ENCODE assay signal across 1 cellular context in the genomic region with DNA sequence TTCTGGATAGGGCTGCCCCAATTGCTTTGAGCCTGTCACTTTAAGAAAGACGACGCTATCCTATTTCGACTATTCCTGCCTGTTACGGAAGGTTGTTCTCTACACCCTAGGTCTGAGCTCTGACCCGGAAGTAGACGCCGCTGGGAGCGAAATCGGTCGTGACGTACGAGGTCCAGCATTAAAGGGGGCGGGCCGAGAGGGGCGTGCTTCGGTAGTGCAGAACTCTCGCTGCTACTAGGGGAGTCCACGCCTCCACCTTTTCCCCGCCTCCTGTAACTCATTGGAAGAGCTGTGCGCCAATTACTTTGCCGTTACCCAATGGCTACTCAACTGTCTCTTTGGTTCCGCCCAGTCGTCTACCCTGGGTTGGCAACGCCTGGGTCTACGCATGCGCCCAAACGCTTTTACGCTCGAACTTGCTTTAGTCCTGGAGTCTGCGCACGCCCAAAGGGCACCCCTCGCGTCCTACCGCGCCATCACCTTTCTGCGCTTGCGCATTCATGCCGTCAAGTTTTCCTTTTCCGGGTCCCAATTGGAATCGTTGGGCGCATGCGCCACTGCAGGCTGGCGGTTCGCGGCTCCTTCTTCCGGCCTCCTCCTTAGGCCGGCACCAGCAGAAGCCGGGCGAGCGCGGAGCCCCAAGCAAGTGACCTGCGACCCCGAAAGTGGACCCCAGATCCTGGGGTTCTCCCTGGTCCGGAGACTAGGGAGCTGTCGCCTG.
A peak's percentile ranks its signal among the peaks of the same experiment; 100 is the strongest.
TF ChIP-seq lines count a peak whose summit lies in the region.

Gene PCNX3 (plus strand): TSS at position 548 of the 721 bp plus-strand sequence. CDS start 536 bp downstream, outside the sequence.

TF ChIP-seq in K562, 482 proteins besides CTCF, POLR2A, EP300 and RAD21 (continued from another document and continues in another):
- TF ChIP-seq, protein P1, sequence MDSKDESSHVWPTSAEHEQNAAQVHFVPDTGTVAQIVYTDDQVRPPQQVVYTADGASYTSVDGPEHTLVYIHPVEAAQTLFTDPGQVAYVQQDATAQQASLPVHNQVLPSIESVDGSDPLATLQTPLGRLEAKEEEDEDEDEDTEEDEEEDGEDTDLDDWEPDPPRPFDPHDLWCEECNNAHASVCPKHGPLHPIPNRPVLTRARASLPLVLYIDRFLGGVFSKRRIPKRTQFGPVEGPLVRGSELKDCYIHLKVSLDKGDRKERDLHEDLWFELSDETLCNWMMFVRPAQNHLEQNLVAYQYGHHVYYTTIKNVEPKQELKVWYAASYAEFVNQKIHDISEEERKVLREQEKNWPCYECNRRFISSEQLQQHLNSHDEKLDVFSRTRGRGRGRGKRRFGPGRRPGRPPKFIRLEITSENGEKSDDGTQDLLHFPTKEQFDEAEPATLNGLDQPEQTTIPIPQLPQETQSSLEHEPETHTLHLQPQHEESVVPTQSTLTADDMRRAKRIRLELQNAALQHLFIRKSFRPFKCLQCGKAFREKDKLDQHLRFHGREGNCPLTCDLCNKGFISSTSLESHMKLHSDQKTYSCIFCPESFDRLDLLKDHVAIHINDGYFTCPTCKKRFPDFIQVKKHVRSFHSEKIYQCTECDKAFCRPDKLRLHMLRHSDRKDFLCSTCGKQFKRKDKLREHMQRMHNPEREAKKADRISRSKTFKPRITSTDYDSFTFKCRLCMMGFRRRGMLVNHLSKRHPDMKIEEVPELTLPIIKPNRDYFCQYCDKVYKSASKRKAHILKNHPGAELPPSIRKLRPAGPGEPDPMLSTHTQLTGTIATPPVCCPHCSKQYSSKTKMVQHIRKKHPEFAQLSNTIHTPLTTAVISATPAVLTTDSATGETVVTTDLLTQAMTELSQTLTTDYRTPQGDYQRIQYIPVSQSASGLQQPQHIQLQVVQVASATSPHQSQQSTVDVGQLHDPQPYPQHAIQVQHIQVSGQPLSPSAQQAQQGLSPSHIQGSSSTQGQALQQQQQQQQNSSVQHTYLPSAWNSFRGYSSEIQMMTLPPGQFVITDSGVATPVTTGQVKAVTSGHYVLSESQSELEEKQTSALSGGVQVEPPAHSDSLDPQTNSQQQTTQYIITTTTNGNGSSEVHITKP (IDR thresholded peaks at IDR 0.05; ENCODE audit: partially characterized antibody), result peak; percentile 71
- TF ChIP-seq ZNF134 (CRISPR knock-in tag; conservative IDR thresholded peaks at IDR 0.05) (no peak), DACH1 (IDR thresholded peaks at IDR 0.05; ENCODE audit: partially characterized antibody) (no peak), E2F5 (CRISPR knock-in tag; IDR thresholded peaks at IDR 0.05) (no peak), MCM5 (IDR thresholded peaks at IDR 0.05; ENCODE audit: low read depth) (no peak), ILK (tag; IDR thresholded peaks at IDR 0.05; ENCODE audit: borderline replicate concordance, low read depth) (no peak), CCAR2 (IDR thresholded peaks at IDR 0.05; ENCODE audit: low read depth, low read length) (no peak), SRSF1 (IDR thresholded peaks at IDR 0.05; ENCODE audit: low read depth, low read length) (no peak), NRF1 (conservative IDR thresholded peaks at IDR 0.05 in 1 of 2, IDR thresholded peaks at IDR 0.05 in 1 of 2) (peak; percentile 100), CREB3L1 (IDR thresholded peaks at IDR 0.05; ENCODE audit: borderline replicate concordance, low read depth) (peak; percentile 78; the same call in 1 of the 2 replicates), ZBTB1 (CRISPR knock-in tag; IDR thresholded peaks at IDR 0.05; ENCODE audit: borderline replicate concordance, low read depth) (no peak), ELF2 (CRISPR knock-in tag; IDR thresholded peaks at IDR 0.05) (peak; percentile 30; the same call in 1 of the 2 replicates), HMG20B (CRISPR knock-in tag; IDR thresholded peaks at IDR 0.05) (no peak), PHF21A (IDR thresholded peaks at IDR 0.05; ENCODE audit: borderline replicate concordance, low read depth) (no peak), RBM34 (IDR thresholded peaks at IDR 0.05; ENCODE audit: borderline replicate concordance, insufficient read depth, low read length) (no peak), YBX1 (IDR thresholded peaks at IDR 0.05) (no peak), MEF2A (IDR thresholded peaks at IDR 0.05; ENCODE audit: control insufficient read depth, low read depth, low read length) (0 out of 2 replicates have a peak, but pooled peaks have one; percentile 17), ZNF79 (CRISPR knock-in tag; IDR thresholded peaks at IDR 0.05; ENCODE audit: low read depth) (no peak), OTX1 (CRISPR knock-in tag; IDR thresholded peaks at IDR 0.05) (0 out of 2 replicates have a peak, but pooled peaks have one; percentile 32), HIVEP1 (CRISPR knock-in tag; IDR thresholded peaks at IDR 0.05) (0 out of 2 replicates have a peak, but pooled peaks have one; percentile 20), RBFOX2 (IDR thresholded peaks at IDR 0.05; ENCODE audit: low read depth, low read length) (peak; percentile 83)
- TF ChIP-seq, protein P2, sequence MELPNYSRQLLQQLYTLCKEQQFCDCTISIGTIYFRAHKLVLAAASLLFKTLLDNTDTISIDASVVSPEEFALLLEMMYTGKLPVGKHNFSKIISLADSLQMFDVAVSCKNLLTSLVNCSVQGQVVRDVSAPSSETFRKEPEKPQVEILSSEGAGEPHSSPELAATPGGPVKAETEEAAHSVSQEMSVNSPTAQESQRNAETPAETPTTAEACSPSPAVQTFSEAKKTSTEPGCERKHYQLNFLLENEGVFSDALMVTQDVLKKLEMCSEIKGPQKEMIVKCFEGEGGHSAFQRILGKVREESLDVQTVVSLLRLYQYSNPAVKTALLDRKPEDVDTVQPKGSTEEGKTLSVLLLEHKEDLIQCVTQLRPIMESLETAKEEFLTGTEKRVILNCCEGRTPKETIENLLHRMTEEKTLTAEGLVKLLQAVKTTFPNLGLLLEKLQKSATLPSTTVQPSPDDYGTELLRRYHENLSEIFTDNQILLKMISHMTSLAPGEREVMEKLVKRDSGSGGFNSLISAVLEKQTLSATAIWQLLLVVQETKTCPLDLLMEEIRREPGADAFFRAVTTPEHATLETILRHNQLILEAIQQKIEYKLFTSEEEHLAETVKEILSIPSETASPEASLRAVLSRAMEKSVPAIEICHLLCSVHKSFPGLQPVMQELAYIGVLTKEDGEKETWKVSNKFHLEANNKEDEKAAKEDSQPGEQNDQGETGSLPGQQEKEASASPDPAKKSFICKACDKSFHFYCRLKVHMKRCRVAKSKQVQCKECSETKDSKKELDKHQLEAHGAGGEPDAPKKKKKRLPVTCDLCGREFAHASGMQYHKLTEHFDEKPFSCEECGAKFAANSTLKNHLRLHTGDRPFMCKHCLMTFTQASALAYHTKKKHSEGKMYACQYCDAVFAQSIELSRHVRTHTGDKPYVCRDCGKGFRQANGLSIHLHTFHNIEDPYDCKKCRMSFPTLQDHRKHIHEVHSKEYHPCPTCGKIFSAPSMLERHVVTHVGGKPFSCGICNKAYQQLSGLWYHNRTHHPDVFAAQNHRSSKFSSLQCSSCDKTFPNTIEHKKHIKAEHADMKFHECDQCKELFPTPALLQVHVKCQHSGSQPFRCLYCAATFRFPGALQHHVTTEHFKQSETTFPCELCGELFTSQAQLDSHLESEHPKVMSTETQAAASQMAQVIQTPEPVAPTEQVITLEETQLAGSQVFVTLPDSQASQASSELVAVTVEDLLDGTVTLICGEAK (IDR thresholded peaks at IDR 0.05), result peak; percentile 96
- TF ChIP-seq, protein P2 (CRISPR knock-in tag; IDR thresholded peaks at IDR 0.05), result no peak
- TF ChIP-seq, protein P3, sequence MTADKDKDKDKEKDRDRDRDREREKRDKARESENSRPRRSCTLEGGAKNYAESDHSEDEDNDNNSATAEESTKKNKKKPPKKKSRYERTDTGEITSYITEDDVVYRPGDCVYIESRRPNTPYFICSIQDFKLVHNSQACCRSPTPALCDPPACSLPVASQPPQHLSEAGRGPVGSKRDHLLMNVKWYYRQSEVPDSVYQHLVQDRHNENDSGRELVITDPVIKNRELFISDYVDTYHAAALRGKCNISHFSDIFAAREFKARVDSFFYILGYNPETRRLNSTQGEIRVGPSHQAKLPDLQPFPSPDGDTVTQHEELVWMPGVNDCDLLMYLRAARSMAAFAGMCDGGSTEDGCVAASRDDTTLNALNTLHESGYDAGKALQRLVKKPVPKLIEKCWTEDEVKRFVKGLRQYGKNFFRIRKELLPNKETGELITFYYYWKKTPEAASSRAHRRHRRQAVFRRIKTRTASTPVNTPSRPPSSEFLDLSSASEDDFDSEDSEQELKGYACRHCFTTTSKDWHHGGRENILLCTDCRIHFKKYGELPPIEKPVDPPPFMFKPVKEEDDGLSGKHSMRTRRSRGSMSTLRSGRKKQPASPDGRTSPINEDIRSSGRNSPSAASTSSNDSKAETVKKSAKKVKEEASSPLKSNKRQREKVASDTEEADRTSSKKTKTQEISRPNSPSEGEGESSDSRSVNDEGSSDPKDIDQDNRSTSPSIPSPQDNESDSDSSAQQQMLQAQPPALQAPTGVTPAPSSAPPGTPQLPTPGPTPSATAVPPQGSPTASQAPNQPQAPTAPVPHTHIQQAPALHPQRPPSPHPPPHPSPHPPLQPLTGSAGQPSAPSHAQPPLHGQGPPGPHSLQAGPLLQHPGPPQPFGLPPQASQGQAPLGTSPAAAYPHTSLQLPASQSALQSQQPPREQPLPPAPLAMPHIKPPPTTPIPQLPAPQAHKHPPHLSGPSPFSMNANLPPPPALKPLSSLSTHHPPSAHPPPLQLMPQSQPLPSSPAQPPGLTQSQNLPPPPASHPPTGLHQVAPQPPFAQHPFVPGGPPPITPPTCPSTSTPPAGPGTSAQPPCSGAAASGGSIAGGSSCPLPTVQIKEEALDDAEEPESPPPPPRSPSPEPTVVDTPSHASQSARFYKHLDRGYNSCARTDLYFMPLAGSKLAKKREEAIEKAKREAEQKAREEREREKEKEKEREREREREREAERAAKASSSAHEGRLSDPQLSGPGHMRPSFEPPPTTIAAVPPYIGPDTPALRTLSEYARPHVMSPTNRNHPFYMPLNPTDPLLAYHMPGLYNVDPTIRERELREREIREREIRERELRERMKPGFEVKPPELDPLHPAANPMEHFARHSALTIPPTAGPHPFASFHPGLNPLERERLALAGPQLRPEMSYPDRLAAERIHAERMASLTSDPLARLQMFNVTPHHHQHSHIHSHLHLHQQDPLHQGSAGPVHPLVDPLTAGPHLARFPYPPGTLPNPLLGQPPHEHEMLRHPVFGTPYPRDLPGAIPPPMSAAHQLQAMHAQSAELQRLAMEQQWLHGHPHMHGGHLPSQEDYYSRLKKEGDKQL (CRISPR knock-in tag; IDR thresholded peaks at IDR 0.05; ENCODE audit: borderline replicate concordance), result no peak
- TF ChIP-seq, protein P4, sequence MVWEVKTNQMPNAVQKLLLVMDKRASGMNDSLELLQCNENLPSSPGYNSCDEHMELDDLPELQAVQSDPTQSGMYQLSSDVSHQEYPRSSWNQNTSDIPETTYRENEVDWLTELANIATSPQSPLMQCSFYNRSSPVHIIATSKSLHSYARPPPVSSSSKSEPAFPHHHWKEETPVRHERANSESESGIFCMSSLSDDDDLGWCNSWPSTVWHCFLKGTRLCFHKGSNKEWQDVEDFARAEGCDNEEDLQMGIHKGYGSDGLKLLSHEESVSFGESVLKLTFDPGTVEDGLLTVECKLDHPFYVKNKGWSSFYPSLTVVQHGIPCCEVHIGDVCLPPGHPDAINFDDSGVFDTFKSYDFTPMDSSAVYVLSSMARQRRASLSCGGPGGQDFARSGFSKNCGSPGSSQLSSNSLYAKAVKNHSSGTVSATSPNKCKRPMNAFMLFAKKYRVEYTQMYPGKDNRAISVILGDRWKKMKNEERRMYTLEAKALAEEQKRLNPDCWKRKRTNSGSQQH (CRISPR knock-in tag; IDR thresholded peaks at IDR 0.05), result no peak
